In genomic region chr16:57757326-57757786, GRCh38 we compare ENCODE assay signal across 8 cellular contexts. TPM values are rescaled to one million over a fixed set of nuclear protein-coding genes. Genes with fewer than 3 reads are reported as not detected.
A peak's percentile ranks its signal among the peaks of the same experiment; 100 is the strongest.
DNase-seq lines count a peak whose midpoint lies in the region; ATAC-seq and FAIRE-seq lines count a peak whose summit lies in the region.

No MANE protein-coding gene starts in this region.

- CTCF ChIA-PET in T-cell (lab: Charles Lee): interaction anchor here in 1 of 2 donors (1.3 kb wide), 1 partner anchor 21 kb away, joined by 9 read pairs; no protein-coding TSS in a partner anchor

- no peak overlapping the region for H3K4me3 Mint-ChIP-seq in T-cell
- no peak overlapping the region for H3K4me3 Mint-ChIP-seq in activated naive CD8-positive, alpha-beta T cell treated with anti-CD3 and anti-CD28 coated beads, Interleukin-2, amount 50 U/mL, for 24 hours

- no peaks in the 10 kb centered on the region for H3K9me3 Mint-ChIP-seq in T-cell
- H3K9me3 Mint-ChIP-seq in activated naive CD8-positive, alpha-beta T cell treated with anti-CD3 and anti-CD28 coated beads, Interleukin-2, amount 50 U/mL, for 24 hours: no peaks in the 10 kb centered on the region

- FAIRE-seq in HTR-8/SVneo (lab: Jason Lieb, UNC): peak; percentile 85

- H3K27ac Mint-ChIP-seq in T-cell: no peak overlapping the region
- no peak overlapping the region for H3K27ac Mint-ChIP-seq in activated naive CD8-positive, alpha-beta T cell treated with anti-CD3 and anti-CD28 coated beads, Interleukin-2, amount 50 U/mL, for 24 hours

- DNase-seq in ELR (ENCODE audit: low read depth) (peak; percentile 83), HTR-8/SVneo (ENCODE audit: insufficient read length, low spot score) (peak; percentile 96), T-cell (peak; percentile 60 to 89 (median 81)), left cardiac atrium (peak; percentile 91), sciatic nerve (ENCODE audit: low spot score) (peak; percentile 96), NCI-H524 treated with DMSO at 0.1 percent for 48 hours (lab: John Stamatoyannopoulos, UW) (no peak)
- peak; percentile 93 for DNase-seq in activated naive CD8-positive, alpha-beta T cell treated with anti-CD3 and anti-CD28 coated beads, Interleukin-2, amount 50 U/mL, for 24 hours

- peaks cover 0 to 2% (median 0%) of the 10 kb centered on the region in 3 donors for H3K4me1 Mint-ChIP-seq in T-cell
- no peaks in the 10 kb centered on the region for H3K4me1 Mint-ChIP-seq in activated naive CD8-positive, alpha-beta T cell treated with anti-CD3 and anti-CD28 coated beads, Interleukin-2, amount 50 U/mL, for 24 hours

- H3K36me3 Mint-ChIP-seq in T-cell: peaks cover 10% of the 10 kb centered on the region
- H3K36me3 Mint-ChIP-seq in activated naive CD8-positive, alpha-beta T cell treated with anti-CD3 and anti-CD28 coated beads, Interleukin-2, amount 50 U/mL, for 24 hours (ENCODE audit: low read depth): peaks cover 6% of the 10 kb centered on the region

- no peaks in the 10 kb centered on the region for H3K27me3 Mint-ChIP-seq in T-cell
- H3K27me3 Mint-ChIP-seq in activated naive CD8-positive, alpha-beta T cell treated with anti-CD3 and anti-CD28 coated beads, Interleukin-2, amount 50 U/mL, for 24 hours: no peaks in the 10 kb centered on the region

- intact Hi-C loops in left cardiac atrium (cut with DNase I): loop anchor here in 1 of 2 donors (1.0 to 5.0 kb wide), 2 partner anchors 106 to 245 kb away; partner anchors contain the start of genes USB1 and ZNF319
- intact Hi-C loops in sciatic nerve (cut with DNase I): loop anchor here (5.0 to 10.0 kb wide), 2 partner anchors 110 to 237 kb away; no protein-coding TSS in a partner anchor

- POLR2A ChIA-PET in T-cell (lab: Charles Lee): no interaction called here

- peak; percentile 88 for ATAC-seq in GM21390 (IDR thresholded peaks at IDR 0.05; ENCODE audit: unreplicated experiment)
- ATAC-seq in T-cell (replicated peaks in 1 of 4): peak; percentile 88 to 98 (median 92)
- ATAC-seq in activated naive CD8-positive, alpha-beta T cell treated with anti-CD3 and anti-CD28 coated beads, Interleukin-2, amount 50 U/mL, for 24 hours: peak; percentile 82
- peak; percentile 86 to 94 for ATAC-seq in left cardiac atrium
- ATAC-seq in sciatic nerve: peak; percentile 94

RNA-seq across cellular contexts. Expression of gene KATNB1, which starts 21.8 kb away (rescaled TPM):
- 10 to 100 TPM; 23.0 to 28.0 (median 25.5) TPM for total RNA-seq in T-cell
- 10 to 100 TPM; 11.2 to 11.7 TPM for total RNA-seq in left cardiac atrium
- 14.7 TPM for total RNA-seq in sciatic nerve

RNA-seq across cellular contexts. Expression of gene KIFC3, which starts 44.9 kb away (rescaled TPM):
- total RNA-seq in T-cell (1 to 10 TPM in 4 of 5 donors, under 1 TPM in 1; 0.78 to 4.1 (median 2.7) TPM), left cardiac atrium (10 to 100 TPM; 37.1 to 55.4 TPM), sciatic nerve (94.3 TPM)

Comparison
In these comparisons a context has a peak if more than half of its experiments do, and no peak if none do; other contexts are left out.
1. RNA of gene KIFC3, which starts 44.9 kb away (total RNA-seq): 94.3 TPM in sciatic nerve (single experiment) and 37.1 to 55.4 TPM in left cardiac atrium; 0.78 to 4.1 TPM in T-cell; every median in the first group is over 4 times any median in the second.
2. Peak in every context shown above with its lines, with median percentiles within 50 percentile points of each other: ATAC-seq.